Comparison of ENCODE assay signal across 23 cellular contexts in genomic region chr17:56176101-56176500, GRCh38. TPM values are rescaled to one million over a fixed set of nuclear protein-coding genes. Genes with fewer than 3 reads are reported as not detected.
DNase-seq lines count a peak whose midpoint lies in the region; ATAC-seq, FAIRE-seq and TF ChIP-seq lines count a peak whose summit lies in the region.
"Had no signal": no experiment of that assay in that cellular context is flagged by ENCODE, and none has a peak within 500 bp of the region (broad histone marks: within the 10 kb centered on the region; RNA-seq: fewer than 3 reads in every experiment).

No MANE protein-coding gene starts in this region.

- no peaks in the 10 kb centered on the region for H3K36me3 Mint-ChIP-seq in GM23338 (ENCODE audit: low read depth)
- H3K36me3 Mint-ChIP-seq: brain; stimulated activated effector memory CD8-positive, alpha-beta T cell treated with anti-CD3 and anti-CD28 coated beads, Interleukin-12 subunit alpha, Interleukin-12 subunit beta, amount 100 ng/mL, for 72 hours had no signal

- POLR2A ChIA-PET in RWPE1 (lab: Yijun Ruan, JAX; ENCODE audit: low non-redundant PET): no interaction called here

- no peak overlapping the region for H3K4me3 Mint-ChIP-seq in GM23338
- H3K4me3 Mint-ChIP-seq: activated naive CD4-positive, alpha-beta T cell treated with anti-CD3 and anti-CD28 coated beads for 36 hours; stimulated activated effector memory CD8-positive, alpha-beta T cell treated with anti-CD3 and anti-CD28 coated beads, Interleukin-12 subunit alpha, Interleukin-12 subunit beta, amount 100 ng/mL, for 72 hours had no signal

- no peak for FAIRE-seq in urothelium cell line (lab: Jason Lieb, UNC)
- FAIRE-seq: endothelial cell of umbilical vein, GM19239 had no signal

- H2AFZ ChIP-seq in GM23338: 0 out of 2 replicates have a peak overlapping the region, but pooled peaks have one; percentile 63
- H2AFZ ChIP-seq in hepatocyte: no peak overlapping the region
- H2AFZ ChIP-seq: parathyroid adenoma had no signal

- TF ChIP-seq CTCF in GM23338 (conservative IDR thresholded peaks at IDR 0.05; ENCODE audit: low read depth in 2 of 2) (no peak), hepatocyte (IDR thresholded peaks at IDR 0.05; ENCODE audit: poor library complexity) (no peak), RWPE1 (conservative IDR thresholded peaks at IDR 0.05; ENCODE audit: low read depth) (no peak)

- peak; percentile 22 for DNase-seq in GM23338 (ENCODE audit: low spot score)
- DNase-seq in SJSA1 (ENCODE audit: low read depth in 1 of 2, low spot score in 2 of 2): peak; percentile 88 to 93
- DNase-seq in hepatocyte (ENCODE audit: low spot score): peak; percentile 25
- DNase-seq in urothelium cell line (ENCODE audit: low spot score): peak; percentile 64
- DNase-seq in stimulated activated CD4-positive, alpha-beta T cell treated with anti-CD3 and anti-CD28 coated beads, Interleukin-2, amount 100 ng/mL, for 48 hours: no peak
- DNase-seq in COR-L47 (lab: John Stamatoyannopoulos, UW): no peak
- no peak for DNase-seq in RWPE1 (ENCODE audit: low spot score)
- DNase-seq: activated CD4-positive, alpha-beta T cell treated with anti-CD3 and anti-CD28 coated beads for 48 hours; activated CD8-positive, alpha-beta memory T cell treated with anti-CD3 and anti-CD28 coated beads, Interleukin-2, amount 50 U/mL, for 48 hours; cortex of kidney; DMS53; gastrocnemius medialis; left lung; NCI-H1930; NCI-H524 had no signal

- H3K4me3 ChIP-seq in GM23338 (no peak overlapping the region), SJSA1 (no peak overlapping the region), hepatocyte (no peak overlapping the region)
- H3K4me3 ChIP-seq: gastrocnemius medialis, left lung, SK-N-MC, tibial nerve had no signal

- ATAC-seq in GM23338: no peak
- ATAC-seq: gastrocnemius medialis; left lung; stimulated activated effector memory CD8-positive, alpha-beta T cell treated with anti-CD3 and anti-CD28 coated beads, Interleukin-12 subunit alpha, Interleukin-12 subunit beta, amount 100 ng/mL, for 72 hours had no signal

- no peak overlapping the region for H3K27ac Mint-ChIP-seq in GM23338
- H3K27ac Mint-ChIP-seq: activated naive CD4-positive, alpha-beta T cell treated with anti-CD3 and anti-CD28 coated beads for 36 hours; stimulated activated effector memory CD8-positive, alpha-beta T cell treated with anti-CD3 and anti-CD28 coated beads, Interleukin-12 subunit alpha, Interleukin-12 subunit beta, amount 100 ng/mL, for 72 hours had no signal

- H3K4me1 ChIP-seq in GM23338 (ENCODE audit: insufficient read depth) (peaks cover 4% of the 10 kb centered on the region; the same call in 1 of the 2 replicates), SJSA1 (replicated peaks) (peaks cover 59% of the 10 kb centered on the region), hepatocyte (ENCODE audit: insufficient read depth) (peaks cover 26% of the 10 kb centered on the region)
- H3K4me1 ChIP-seq: left lung, parathyroid adenoma had no signal

- no peaks in the 10 kb centered on the region for H3K27me3 Mint-ChIP-seq in GM23338 (ENCODE audit: insufficient read depth, low read depth, poor library complexity)
- H3K27me3 Mint-ChIP-seq: brain had no signal

- H3K4me2 ChIP-seq in GM23338 (no peak overlapping the region), hepatocyte (peak overlapping the region; percentile 16)

- H3K4me1 Mint-ChIP-seq in GM23338: peaks cover 17% of the 10 kb centered on the region; the same call in 2 of the 3 replicates
- H3K4me1 Mint-ChIP-seq: stimulated activated effector memory CD8-positive, alpha-beta T cell treated with anti-CD3 and anti-CD28 coated beads, Interleukin-12 subunit alpha, Interleukin-12 subunit beta, amount 100 ng/mL, for 72 hours had no signal

- H3K9me2 ChIP-seq in GM23338 (ENCODE audit: insufficient read depth): 0 out of 2 replicates have a peak, but pooled peaks cover 6% of the 10 kb centered on the region
- H3K9me2 ChIP-seq in hepatocyte (replicated peaks; ENCODE audit: insufficient read depth): no peaks in the 10 kb centered on the region

- H3K27me3 ChIP-seq in GM23338 (ENCODE audit: insufficient read depth) (no peaks in the 10 kb centered on the region), SJSA1 (replicated peaks) (no peaks in the 10 kb centered on the region), hepatocyte (no peaks in the 10 kb centered on the region)
- H3K27me3 ChIP-seq: gastrocnemius medialis, tibial nerve had no signal

- H4K20me1 ChIP-seq in GM23338 (replicated peaks; ENCODE audit: insufficient read depth): no peaks in the 10 kb centered on the region
- H4K20me1 ChIP-seq in hepatocyte (ENCODE audit: insufficient read depth, poor library complexity, severe bottlenecking): no peaks in the 10 kb centered on the region

- 29% methylated on average over 5 of the region's 5 CpGs for WGBS in hepatocyte (ENCODE audit: low lambda C conversion rate, missing lambda C conversion rate)

- no peaks in the 10 kb centered on the region for H3K9me3 Mint-ChIP-seq in GM23338
- H3K9me3 Mint-ChIP-seq: activated naive CD4-positive, alpha-beta T cell treated with anti-CD3 and anti-CD28 coated beads for 36 hours; brain; stimulated activated effector memory CD8-positive, alpha-beta T cell treated with anti-CD3 and anti-CD28 coated beads, Interleukin-12 subunit alpha, Interleukin-12 subunit beta, amount 100 ng/mL, for 72 hours had no signal

- H3K79me2 ChIP-seq in GM23338 (replicated peaks; ENCODE audit: insufficient read depth): no peaks in the 10 kb centered on the region
- no peaks in the 10 kb centered on the region for H3K79me2 ChIP-seq in hepatocyte
- H3K79me2 ChIP-seq: parathyroid adenoma had no signal

- CTCF ChIA-PET in RWPE1 (lab: Yijun Ruan, JAX): no interaction called here

- H3F3A ChIP-seq in GM23338 (replicated peaks; ENCODE audit: low read depth): no peaks in the 10 kb centered on the region

- H3K9me3 ChIP-seq in SJSA1 (replicated peaks) (no peaks in the 10 kb centered on the region), hepatocyte (ENCODE audit: low read depth) (no peaks in the 10 kb centered on the region)
- H3K9me3 ChIP-seq: gastrocnemius medialis, left lung, tibial nerve had no signal

- H3K27ac ChIP-seq in GM23338 (ENCODE audit: low read depth) (no peak overlapping the region), SJSA1 (peak overlapping the region; percentile 53), hepatocyte (peak overlapping the region; percentile 77), RWPE1 (no peak overlapping the region)
- H3K27ac ChIP-seq: gastrocnemius medialis, left lung, parathyroid adenoma, SK-N-MC, tibial nerve had no signal

- H3K36me3 ChIP-seq in GM23338 (ENCODE audit: insufficient read depth): no peaks in the 10 kb centered on the region
- no peaks in the 10 kb centered on the region for H3K36me3 ChIP-seq in SJSA1
- H3K36me3 ChIP-seq in hepatocyte (replicated peaks; ENCODE audit: insufficient read depth, low read depth): no peaks in the 10 kb centered on the region
- H3K36me3 ChIP-seq: gastrocnemius medialis, left lung, tibial nerve had no signal

TF ChIP-seq in GM23338, 12 proteins besides CTCF, POLR2A, EP300 and RAD21 (continues in another document):
- TF ChIP-seq STAT1 (IDR thresholded peaks at IDR 0.05; ENCODE audit: unreplicated experiment) (no peak), POLR2AphosphoS5 (IDR thresholded peaks at IDR 0.05; ENCODE audit: low read depth) (no peak)

RNA-seq across cellular contexts. Expression of gene ANKFN1, which starts 22.8 kb away (rescaled TPM):
- not detected in 2 replicates for total RNA-seq in GM23338 (2014; rRNA removed; shearing (Covaris generic))
- polyA plus RNA-seq in GM23338 (2016; fragmentation: Nextera tagmentation; extraction: Ambion mirVana) (not detected in 2 replicates), hepatocyte (0.83 and 1.2 TPM in 2 replicates)
- 0.32 TPM in 1 of 2 replicates, not detected in the other for total RNA-seq in SJSA1 (2014; rRNA removed; shearing (Covaris generic))
- total RNA-seq in hepatocyte: 0.10 and 0.28 TPM in 2 replicates
- total RNA-seq: activated naive CD4-positive, alpha-beta T cell treated with anti-CD3 and anti-CD28 coated beads for 36 hours; endothelial cell of umbilical vein had no signal

Comparison
In these comparisons a context has a peak if more than half of its experiments do, and no peak if none do; other contexts are left out.
1. DNase-seq: peak in GM23338 (single experiment), SJSA1 (2 of 2), hepatocyte (single experiment) and urothelium cell line (single experiment); none in stimulated activated CD4-positive, alpha-beta T cell treated with anti-CD3 and anti-CD28 coated beads, Interleukin-2, amount 100 ng/mL, for 48 hours (0 of 2), COR-L47 (single experiment) and RWPE1 (single experiment).
2. H3K27ac ChIP-seq: peak in SJSA1 (single experiment) and hepatocyte (single experiment); none in GM23338 (single experiment) and RWPE1 (single experiment).